Comparison of ENCODE assay signal across 8 cellular contexts in genomic region chr10:77970869-77971803, GRCh38. TPM values are rescaled to one million over a fixed set of nuclear protein-coding genes. Genes with fewer than 3 reads are reported as not detected.
DNase-seq lines count a peak whose midpoint lies in the region; ATAC-seq and TF ChIP-seq lines count a peak whose summit lies in the region.

No MANE protein-coding gene starts in this region.

- DNase-seq in HAP-1 (ENCODE audit: low spot score in 2 of 2) (peak; percentile 29 to 31), globus pallidus (ENCODE audit: low spot score) (peak; percentile 10), NCI-H1436 treated with DMSO at 0.1 percent for 48 hours (lab: John Stamatoyannopoulos, UW) (no peak)
- DNase-seq in activated CD8-positive, alpha-beta T cell treated with anti-CD3 and anti-CD28 coated beads for 36 hours: peak; percentile 56

- H3K4me3 Mint-ChIP-seq in activated CD8-positive, alpha-beta T cell treated with anti-CD3 and anti-CD28 coated beads for 36 hours: no peak overlapping the region

- peaks cover 7% of the 10 kb centered on the region for H3K36me3 Mint-ChIP-seq in activated CD8-positive, alpha-beta T cell treated with anti-CD3 and anti-CD28 coated beads for 36 hours (ENCODE audit: low read depth)

- CTCF ChIA-PET in activated CD8-positive, alpha-beta T cell treated with anti-CD3 and anti-CD28 coated beads for 36 hours (lab: Charles Lee): no interaction called here

- H3K27me3 Mint-ChIP-seq in activated CD8-positive, alpha-beta T cell treated with anti-CD3 and anti-CD28 coated beads for 36 hours: no peaks in the 10 kb centered on the region

- H3K27me3 ChIP-seq in HAP-1 (ENCODE audit: low read depth) (no peaks in the 10 kb centered on the region), rectal smooth muscle tissue (ENCODE audit: control insufficient read depth, insufficient read depth, low read length) (no peaks in the 10 kb centered on the region)

- H3K9me3 ChIP-seq in HAP-1: no peaks in the 10 kb centered on the region

- peak overlapping the region; percentile 82 for H3K27ac Mint-ChIP-seq in activated CD8-positive, alpha-beta T cell treated with anti-CD3 and anti-CD28 coated beads for 36 hours

- H3K27ac ChIP-seq in 22Rv1 (peak overlapping the region; percentile 73), rectal smooth muscle tissue (ENCODE audit: low read depth, low read length) (peak overlapping the region; percentile 83)

- H3K36me3 ChIP-seq in HAP-1 (replicated peaks) (peaks cover under 1% of the 10 kb centered on the region; the same call in 1 of the 2 replicates), rectal smooth muscle tissue (ENCODE audit: control insufficient read depth, insufficient read depth, low read length) (no peaks in the 10 kb centered on the region)

- TF ChIP-seq CTCF in 22Rv1 (IDR thresholded peaks at IDR 0.05): no peak
- TF ChIP-seq CTCF in activated CD8-positive, alpha-beta T cell treated with anti-CD3 and anti-CD28 coated beads for 36 hours (IDR thresholded peaks at IDR 0.05): no peak

- intact Hi-C loops in activated CD8-positive, alpha-beta T cell treated with anti-CD3 and anti-CD28 coated beads for 36 hours (cut with micrococcal nuclease): no loop called here

- POLR2A ChIA-PET in activated CD8-positive, alpha-beta T cell treated with anti-CD3 and anti-CD28 coated beads for 36 hours (lab: Charles Lee): no interaction called here

- ATAC-seq in activated CD8-positive, alpha-beta T cell treated with anti-CD3 and anti-CD28 coated beads for 36 hours: peak; percentile 77
- no peak for ATAC-seq in GM18868 (IDR thresholded peaks at IDR 0.05; ENCODE audit: unreplicated experiment)
- no peak for ATAC-seq in GM21723 (IDR thresholded peaks at IDR 0.05; ENCODE audit: unreplicated experiment)

- H3K9me3 Mint-ChIP-seq in activated CD8-positive, alpha-beta T cell treated with anti-CD3 and anti-CD28 coated beads for 36 hours: no peaks in the 10 kb centered on the region

- H3K4me3 ChIP-seq in HAP-1 (no peak overlapping the region), rectal smooth muscle tissue (ENCODE audit: low read length) (peak overlapping the region; percentile 33)

- H3K4me1 Mint-ChIP-seq in activated CD8-positive, alpha-beta T cell treated with anti-CD3 and anti-CD28 coated beads for 36 hours (ENCODE audit: low read depth): peaks cover 13% of the 10 kb centered on the region

- H3K4me1 ChIP-seq in HAP-1 (peaks cover 7% of the 10 kb centered on the region; the same call in 1 of the 2 replicates), rectal smooth muscle tissue (ENCODE audit: control insufficient read depth, insufficient read depth, low read length) (peaks cover 34% of the 10 kb centered on the region)

- in situ Hi-C loops in HAP-1 (cut with MboI; ENCODE audit: low sequenced_read_pairs): loop anchor here (10.0 kb wide), 1 partner anchor 116 kb away; no protein-coding TSS in a partner anchor

- H3K9ac ChIP-seq in rectal smooth muscle tissue (ENCODE audit: low read length): no peak overlapping the region

RNA-seq across cellular contexts. Expression of gene DLG5, which starts 44.6 kb away (rescaled TPM):
- total RNA-seq in activated CD8-positive, alpha-beta T cell treated with anti-CD3 and anti-CD28 coated beads for 36 hours: 1 to 10 TPM; 2.7 to 4.8 TPM

RNA-seq across cellular contexts. Expression of gene POLR3A, which starts 58.2 kb away (rescaled TPM):
- 10 to 100 TPM; 16.2 to 17.5 TPM for total RNA-seq in activated CD8-positive, alpha-beta T cell treated with anti-CD3 and anti-CD28 coated beads for 36 hours
